Comparison of ENCODE assay signal across 1 cellular context in the genomic region with DNA sequence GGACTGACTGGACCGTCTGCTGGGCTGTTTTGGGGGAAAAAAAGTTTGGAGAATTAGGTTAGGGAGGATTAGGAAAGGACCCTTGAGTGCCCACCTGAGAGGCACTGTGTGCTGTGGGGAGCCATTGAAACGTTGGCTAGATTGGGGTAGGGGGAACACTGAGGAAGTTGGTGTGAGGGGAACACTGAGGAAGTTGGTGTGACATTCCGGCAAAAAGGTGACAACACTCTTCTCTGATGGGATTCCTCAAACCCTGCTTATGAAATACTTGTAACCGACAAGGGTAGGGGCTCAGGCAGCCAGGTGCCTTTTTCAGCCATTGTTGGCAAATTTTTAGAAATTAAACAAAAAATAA.
TF ChIP-seq lines count a peak whose summit lies in the region.

No MANE protein-coding gene starts in this region.

TF ChIP-seq in GM23338, 12 proteins besides CTCF, POLR2A, EP300 and RAD21 (continued from another document):
- no peak for TF ChIP-seq ZNF462 (CRISPR knock-in tag; IDR thresholded peaks at IDR 0.05)
